In genomic region chr7:18820981-18821380, GRCh38 we compare ENCODE assay signal across 28 cellular contexts.
"Had no signal": no experiment of that assay in that cellular context is flagged by ENCODE, and none has a peak within 500 bp of the region (broad histone marks: within the 10 kb centered on the region; RNA-seq: fewer than 3 reads in every experiment).

No MANE protein-coding gene starts in this region.

- H3K9me3 Mint-ChIP-seq: nephron; neural progenitor cell; stimulated activated effector memory CD8-positive, alpha-beta T cell treated with anti-CD3 and anti-CD28 coated beads, Interleukin-12 subunit alpha, Interleukin-12 subunit beta, amount 100 ng/mL, for 72 hours; stimulated activated naive B cell treated with anti-CD40 and anti-IgM and Interleukin-4, amounts not matched to agents 10 μg/mL and 1 μg/mL and 100 μg/mL, for 72 hours; type B pancreatic cell had no signal

- H3K27me3 Mint-ChIP-seq: progenitor cell of endocrine pancreas; stimulated activated naive B cell treated with anti-CD40 and anti-IgM and Interleukin-4, amounts not matched to agents 10 μg/mL and 1 μg/mL and 100 μg/mL, for 72 hours; stimulated activated naive CD8-positive, alpha-beta T cell treated with anti-CD3 and anti-CD28 coated beads, Interleukin-15, Interleukin-2, amounts not matched to agents 100 ng/mL and 50 ng/mL, for 24 hours; type B pancreatic cell had no signal

- H3K36me3 ChIP-seq: neural progenitor cell, ovary, right lobe of liver, sigmoid colon, stomach, tibial artery, transverse colon, upper lobe of right lung, uterus had no signal

- H3K79me2 ChIP-seq: parathyroid adenoma had no signal

- ATAC-seq: natural killer cell; psoas muscle; right cardiac atrium; right lobe of liver; stimulated activated effector memory CD8-positive, alpha-beta T cell treated with anti-CD3 and anti-CD28 coated beads, Interleukin-12 subunit alpha, Interleukin-12 subunit beta, amount 100 ng/mL, for 72 hours; stimulated activated naive B cell treated with anti-CD40 and anti-IgM and Interleukin-4, amounts not matched to agents 10 μg/mL and 1 μg/mL and 100 μg/mL, for 72 hours; upper lobe of right lung had no signal

- H3K36me3 Mint-ChIP-seq: natural killer cell; neural progenitor cell; stimulated activated effector memory CD8-positive, alpha-beta T cell treated with anti-CD3 and anti-CD28 coated beads, Interleukin-12 subunit alpha, Interleukin-12 subunit beta, amount 100 ng/mL, for 72 hours; stimulated activated naive B cell treated with anti-CD40 and anti-IgM and Interleukin-4, amounts not matched to agents 10 μg/mL and 1 μg/mL and 100 μg/mL, for 72 hours; type B pancreatic cell had no signal

- H3K4me1 Mint-ChIP-seq: natural killer cell; nephron; neural progenitor cell; stimulated activated effector memory CD8-positive, alpha-beta T cell treated with anti-CD3 and anti-CD28 coated beads, Interleukin-12 subunit alpha, Interleukin-12 subunit beta, amount 100 ng/mL, for 72 hours; stimulated activated naive B cell treated with anti-CD40 and anti-IgM and Interleukin-4, amounts not matched to agents 10 μg/mL and 1 μg/mL and 100 μg/mL, for 72 hours had no signal

- H3K4me2 ChIP-seq: neural progenitor cell had no signal

- DNase-seq: natural killer cell; occipital lobe; ovary; posterior cingulate gyrus; right cardiac atrium; right lobe of liver; sigmoid colon; small intestine; stimulated activated CD4-positive, alpha-beta T cell treated with anti-CD3 and anti-CD28 coated beads, Interleukin-15, amount 100 ng/mL, for 24 hours; stimulated activated CD4-positive, alpha-beta T cell treated with anti-CD3 and anti-CD28 coated beads, Interleukin-2, amount 100 ng/mL, for 24 hours; stimulated activated CD4-positive, alpha-beta T cell treated with anti-CD3 and anti-CD28 coated beads, Interleukin-2, amount 100 ng/mL, for 48 hours; stimulated activated CD4-positive, alpha-beta T cell treated with anti-CD3 and anti-CD28 coated beads, Interleukin-4, amount 100 ng/mL, for 24 hours; stimulated activated naive B cell treated with anti-CD40 and anti-IgM and Interleukin-4, amounts not matched to agents 10 μg/mL and 1 μg/mL and 100 μg/mL, for 72 hours; stimulated activated naive CD4-positive, alpha-beta T cell treated with Interleukin-2 at 50 U/mL for 16 hours; stomach; testis; tibial artery; transverse colon; upper lobe of right lung; uterus had no signal

- H3K4me1 ChIP-seq: neural progenitor cell, parathyroid adenoma, psoas muscle, right lobe of liver, sigmoid colon, stomach, testis, tibial artery, transverse colon, upper lobe of right lung, uterus had no signal

- H3K9ac ChIP-seq: neural progenitor cell, parathyroid adenoma had no signal

- H3K4me3 ChIP-seq: neural progenitor cell, ovary, psoas muscle, right lobe of liver, sigmoid colon, stomach, testis, tibial artery, transverse colon, upper lobe of right lung, uterus had no signal

- H3K27ac ChIP-seq: neural progenitor cell, ovary, parathyroid adenoma, psoas muscle, right lobe of liver, sigmoid colon, stomach, testis, tibial artery, transverse colon, upper lobe of right lung, uterus had no signal

- H3K27me3 ChIP-seq: neural progenitor cell, ovary, right lobe of liver, sigmoid colon, stomach, testis, tibial artery, transverse colon, upper lobe of right lung, uterus had no signal

- H3K4me3 Mint-ChIP-seq: natural killer cell; nephron; neural progenitor cell; stimulated activated effector memory CD8-positive, alpha-beta T cell treated with anti-CD3 and anti-CD28 coated beads, Interleukin-12 subunit alpha, Interleukin-12 subunit beta, amount 100 ng/mL, for 72 hours; stimulated activated naive B cell treated with anti-CD40 and anti-IgM and Interleukin-4, amounts not matched to agents 10 μg/mL and 1 μg/mL and 100 μg/mL, for 72 hours; stimulated activated naive CD8-positive, alpha-beta T cell treated with anti-CD3 and anti-CD28 coated beads, Interleukin-15, Interleukin-2, amounts not matched to agents 100 ng/mL and 50 ng/mL, for 24 hours; type B pancreatic cell had no signal

- H2AFZ ChIP-seq: neural progenitor cell, parathyroid adenoma had no signal

- H3K27ac Mint-ChIP-seq: natural killer cell; nephron; neural progenitor cell; progenitor cell of endocrine pancreas; stimulated activated effector memory CD8-positive, alpha-beta T cell treated with anti-CD3 and anti-CD28 coated beads, Interleukin-12 subunit alpha, Interleukin-12 subunit beta, amount 100 ng/mL, for 72 hours; stimulated activated naive B cell treated with anti-CD40 and anti-IgM and Interleukin-4, amounts not matched to agents 10 μg/mL and 1 μg/mL and 100 μg/mL, for 72 hours; stimulated activated naive CD8-positive, alpha-beta T cell treated with anti-CD3 and anti-CD28 coated beads, Interleukin-15, Interleukin-2, amounts not matched to agents 100 ng/mL and 50 ng/mL, for 24 hours; type B pancreatic cell had no signal
